28 cellular contexts compared by ENCODE assay signal in genomic region chr17:34720760-34721159, GRCh38.
A peak's percentile ranks its signal among the peaks of the same experiment; 100 is the strongest.
DNase-seq lines count a peak whose midpoint lies in the region; ATAC-seq, FAIRE-seq and TF ChIP-seq lines count a peak whose summit lies in the region.
"Had no signal": no experiment of that assay in that cellular context is flagged by ENCODE, and none has a peak within 500 bp of the region (broad histone marks: within the 10 kb centered on the region; RNA-seq: fewer than 3 reads in every experiment).

No MANE protein-coding gene starts in this region.

- H3K36me3 Mint-ChIP-seq in WTC11: no peaks in the 10 kb centered on the region
- H3K36me3 Mint-ChIP-seq: activated CD4-positive, alpha-beta memory T cell treated with anti-CD3 and anti-CD28 coated beads for 36 hours; CD8-positive, alpha-beta memory T cell; stimulated activated naive B cell treated with anti-CD40 and anti-IgM and Interleukin-4, amounts not matched to agents 10 μg/mL and 1 μg/mL and 100 μg/mL, for 72 hours had no signal

- BruUV-seq in PC-3 (replicated peaks; lab: Mats Ljungman, UMichigan) (no TSS peak), mammary epithelial cell (replicated peaks; lab: Mats Ljungman, UMichigan) (no TSS peak)

- dilution Hi-C loops in mammary epithelial cell (cut with HindIII; ENCODE audit: low sequenced_read_pairs): loop anchor here (5.0 kb wide), 2 partner anchors 67 to 88 kb away; no protein-coding TSS in a partner anchor

- H3K4me3 Mint-ChIP-seq in WTC11: no peak overlapping the region
- H3K4me3 Mint-ChIP-seq: activated CD4-positive, alpha-beta memory T cell treated with anti-CD3 and anti-CD28 coated beads for 36 hours; activated naive CD8-positive, alpha-beta T cell treated with anti-CD3 and anti-CD28 coated beads, Interleukin-2, amount 50 U/mL, for 24 hours; CD8-positive, alpha-beta memory T cell; neural crest cell; stimulated activated naive B cell treated with anti-CD40 and anti-IgM and Interleukin-4, amounts not matched to agents 10 μg/mL and 1 μg/mL and 100 μg/mL, for 72 hours had no signal

- no peaks in the 10 kb centered on the region for H3K79me2 ChIP-seq in GM23248 (ENCODE audit: insufficient read depth)
- no peaks in the 10 kb centered on the region for H3K79me2 ChIP-seq in PC-3 (ENCODE audit: low read length)
- no peaks in the 10 kb centered on the region for H3K79me2 ChIP-seq in mammary epithelial cell (ENCODE audit: insufficient read depth, low read length)

- H3K4me3 ChIP-seq in GM23248 (no peak overlapping the region), PC-3 (ENCODE audit: low read length) (no peak overlapping the region), mammary epithelial cell (replicated peaks in 1 of 3; ENCODE audit: insufficient read depth in 1 of 3, low read depth in 2 of 3, low read length in 3 of 3) (no peak overlapping the region)
- H3K4me3 ChIP-seq: body of pancreas, esophagus muscularis mucosa, lower lobe of right lung, prostate gland, testis, vagina had no signal

- H2AFZ ChIP-seq in GM23248: no peak overlapping the region
- H2AFZ ChIP-seq in PC-3 (ENCODE audit: low read length): no peak overlapping the region
- H2AFZ ChIP-seq in mammary epithelial cell (ENCODE audit: low read depth, low read length): no peak overlapping the region

- H3K4me1 ChIP-seq in GM23248 (ENCODE audit: insufficient read depth) (peaks cover 19% of the 10 kb centered on the region), PC-3 (ENCODE audit: insufficient read depth, low read length) (peaks cover 12% of the 10 kb centered on the region), mammary epithelial cell (ENCODE audit: insufficient read depth, low read length) (no peaks in the 10 kb centered on the region)
- H3K4me1 ChIP-seq: esophagus muscularis mucosa, lower lobe of right lung, prostate gland, testis, vagina had no signal

- H4K20me1 ChIP-seq in GM23248 (ENCODE audit: insufficient read depth) (no peaks in the 10 kb centered on the region), PC-3 (ENCODE audit: low read length) (no peaks in the 10 kb centered on the region), mammary epithelial cell (ENCODE audit: insufficient read depth, low read length) (no peaks in the 10 kb centered on the region)

- no peak overlapping the region for H3K27ac Mint-ChIP-seq in WTC11
- H3K27ac Mint-ChIP-seq: activated CD4-positive, alpha-beta memory T cell treated with anti-CD3 and anti-CD28 coated beads for 36 hours; activated naive CD8-positive, alpha-beta T cell treated with anti-CD3 and anti-CD28 coated beads, Interleukin-2, amount 50 U/mL, for 24 hours; stimulated activated naive B cell treated with anti-CD40 and anti-IgM and Interleukin-4, amounts not matched to agents 10 μg/mL and 1 μg/mL and 100 μg/mL, for 72 hours had no signal

- H3K27ac ChIP-seq in GM23248 (no peak overlapping the region), PC-3 (ENCODE audit: low read length) (peak overlapping the region; percentile 62; the same call in 1 of the 2 replicates), mammary epithelial cell (ENCODE audit: insufficient read depth, low read depth, low read length) (no peak overlapping the region)
- H3K27ac ChIP-seq: body of pancreas, esophagus muscularis mucosa, lower lobe of right lung, prostate gland, testis, vagina had no signal

- H3K4me2 ChIP-seq in GM23248 (ENCODE audit: unreplicated experiment): no peak overlapping the region
- H3K4me2 ChIP-seq in PC-3 (ENCODE audit: low read length): peak overlapping the region; percentile 46
- no peak overlapping the region for H3K4me2 ChIP-seq in mammary epithelial cell (ENCODE audit: insufficient read depth, low read depth, low read length)

- H3K9me2 ChIP-seq in GM23248 (ENCODE audit: insufficient read depth): no peaks in the 10 kb centered on the region
- no peaks in the 10 kb centered on the region for H3K9me2 ChIP-seq in PC-3 (replicated peaks; ENCODE audit: low read length)

- H3K9ac ChIP-seq in GM23248: no peak overlapping the region
- H3K9ac ChIP-seq in PC-3 (ENCODE audit: low read length): no peak overlapping the region
- H3K9ac ChIP-seq in mammary epithelial cell (ENCODE audit: insufficient read depth, low read length): no peak overlapping the region

- H3F3A ChIP-seq in GM23248 (ENCODE audit: insufficient read depth) (peaks cover 7% of the 10 kb centered on the region; the same call in 1 of the 2 replicates), PC-3 (ENCODE audit: low read length, unreplicated experiment) (no peaks in the 10 kb centered on the region)

- H3K9me3 Mint-ChIP-seq in WTC11: no peaks in the 10 kb centered on the region
- H3K9me3 Mint-ChIP-seq: activated naive CD8-positive, alpha-beta T cell treated with anti-CD3 and anti-CD28 coated beads, Interleukin-2, amount 50 U/mL, for 24 hours; CD8-positive, alpha-beta memory T cell; neural crest cell; stimulated activated naive B cell treated with anti-CD40 and anti-IgM and Interleukin-4, amounts not matched to agents 10 μg/mL and 1 μg/mL and 100 μg/mL, for 72 hours had no signal

- TF ChIP-seq CTCF in PC-3 (conservative IDR thresholded peaks at IDR 0.05; ENCODE audit: low read depth, low read length) (no peak), mammary epithelial cell (conservative IDR thresholded peaks at IDR 0.05 in 1 of 2, IDR thresholded peaks at IDR 0.05 in 1 of 2; ENCODE audit: extremely low read depth in 1 of 2, insufficient read depth in 1 of 2, low read depth in 1 of 2, low read length in 2 of 2) (no peak), WTC11 (IDR thresholded peaks at IDR 0.05) (no peak)

- in situ Hi-C loops in GM23248 (cut with MboI): no loop called here
- in situ Hi-C loops in mammary epithelial cell (cut with MboI; ENCODE audit: low sequenced_read_pairs in 2 of 2): no loop called here

- no peaks in the 10 kb centered on the region; the same call in 1 of the 2 replicates for H3K27me3 Mint-ChIP-seq in WTC11 (ENCODE audit: low read depth)

- H3K27me3 ChIP-seq in GM23248 (replicated peaks; ENCODE audit: insufficient read depth) (no peaks in the 10 kb centered on the region), PC-3 (ENCODE audit: low read length) (no peaks in the 10 kb centered on the region), mammary epithelial cell (ENCODE audit: insufficient read depth, low read length) (no peaks in the 10 kb centered on the region)
- H3K27me3 ChIP-seq: body of pancreas, testis, vagina had no signal

- POLR2A ChIA-PET in PC-3 (lab: Charles Lee; ENCODE audit: unreplicated experiment) (no interaction called here), WTC11 (lab: Charles Lee) (no interaction called here)

- FAIRE-seq in urothelium cell line (lab: Jason Lieb, UNC): no peak
- FAIRE-seq: HepG2, keratinocyte, small intestine had no signal

- H3K9me3 ChIP-seq in GM23248 (ENCODE audit: low read depth): no peaks in the 10 kb centered on the region
- no peaks in the 10 kb centered on the region for H3K9me3 ChIP-seq in PC-3 (ENCODE audit: low read length)
- H3K9me3 ChIP-seq in mammary epithelial cell (replicated peaks; ENCODE audit: insufficient read depth, low read length): no peaks in the 10 kb centered on the region
- H3K9me3 ChIP-seq: body of pancreas, esophagus muscularis mucosa, lower lobe of right lung, prostate gland, testis, vagina had no signal

- ATAC-seq in PC-3 (no peak), WTC11 (no peak)
- ATAC-seq: activated naive CD8-positive, alpha-beta T cell treated with anti-CD3 and anti-CD28 coated beads, Interleukin-2, amount 50 U/mL, for 24 hours; HepG2; lower lobe of right lung; SK-N-SH treated with all-trans-retinoic acid at 6 μM for 48 hours; stimulated activated naive B cell treated with anti-CD40 and anti-IgM and Interleukin-4, amounts not matched to agents 10 μg/mL and 1 μg/mL and 100 μg/mL, for 72 hours had no signal

- no peaks in the 10 kb centered on the region for H3K36me3 ChIP-seq in GM23248 (ENCODE audit: low read depth)
- H3K36me3 ChIP-seq in PC-3 (ENCODE audit: low read depth, low read length): no peaks in the 10 kb centered on the region
- H3K36me3 ChIP-seq in mammary epithelial cell (ENCODE audit: insufficient read depth, low read length): no peaks in the 10 kb centered on the region
- H3K36me3 ChIP-seq: esophagus muscularis mucosa, lower lobe of right lung, prostate gland, vagina had no signal

- intact Hi-C loops in PC-3 (cut with micrococcal nuclease) (no loop called here), mammary epithelial cell (cut with micrococcal nuclease) (no loop called here)

- CTCF ChIA-PET in PC-3 (lab: Charles Lee) (no interaction called here), mammary epithelial cell (lab: Charles Lee; ENCODE audit: low non-redundant PET) (no interaction called here), WTC11 (lab: Charles Lee) (interaction anchor here (1.2 kb wide), 1 partner anchor 83 kb away, joined by 3 read pairs; no protein-coding TSS in a partner anchor)

- H3K4me1 Mint-ChIP-seq in WTC11: no peaks in the 10 kb centered on the region
- H3K4me1 Mint-ChIP-seq: activated naive CD8-positive, alpha-beta T cell treated with anti-CD3 and anti-CD28 coated beads, Interleukin-2, amount 50 U/mL, for 24 hours; CD8-positive, alpha-beta memory T cell; stimulated activated naive B cell treated with anti-CD40 and anti-IgM and Interleukin-4, amounts not matched to agents 10 μg/mL and 1 μg/mL and 100 μg/mL, for 72 hours had no signal

- DNase-seq in GM23248: peak; percentile 89
- DNase-seq in PC-3: peak; percentile 58
- DNase-seq in mammary epithelial cell: peak; percentile 27
- peak; percentile 39 for DNase-seq in urothelium cell line (ENCODE audit: low spot score)
- no peak for DNase-seq in NCI-H69 (lab: John Stamatoyannopoulos, UW)
- no peak for DNase-seq in WTC11 (ENCODE audit: low spot score)
- DNase-seq in NCI-H2107 treated with DMSO at 0.1 percent for 48 hours (lab: John Stamatoyannopoulos, UW; ENCODE audit: unreplicated experiment): no peak
- DNase-seq: activated CD4-positive, alpha-beta memory T cell treated with anti-CD3 and anti-CD28 coated beads for 36 hours; activated CD4-positive, CD25-positive, alpha-beta regulatory T cell; activated effector memory CD4-positive, alpha-beta T cell treated with anti-CD3 and anti-CD28 coated beads, Interleukin-2, amount 50 U/mL, for 16 hours; activated naive CD8-positive, alpha-beta T cell treated with anti-CD3 and anti-CD28 coated beads, Interleukin-2, amount 50 U/mL, for 24 hours; AML-193; CD8-positive, alpha-beta memory T cell; DMS79; effector CD4-positive, alpha-beta T cell; lower lobe of right lung; NCI-H146; small intestine; stimulated activated naive B cell treated with anti-CD40 and anti-IgM and Interleukin-4, amounts not matched to agents 10 μg/mL and 1 μg/mL and 100 μg/mL, for 72 hours had no signal

TF ChIP-seq in WTC11, 78 proteins besides CTCF, POLR2A, EP300 and RAD21 (continues in another document):
- TF ChIP-seq TP53 (CRISPR knock-in tag; IDR thresholded peaks at IDR 0.05) (no peak), MLX (CRISPR knock-in tag; IDR thresholded peaks at IDR 0.05) (no peak), CREB1 (CRISPR knock-in tag; IDR thresholded peaks at IDR 0.05) (no peak)

Comparison
In these comparisons a context has a peak if more than half of its experiments do, and no peak if none do; other contexts are left out.
1. DNase-seq: peak in GM23248 (single experiment), PC-3 (single experiment), mammary epithelial cell (single experiment) and urothelium cell line (single experiment); none in NCI-H69 (single experiment), WTC11 (single experiment) and NCI-H2107 treated with DMSO at 0.1 percent for 48 hours (single experiment).